Comparison of ENCODE assay signal across 15 cellular contexts in genomic region chr17:57521606-57522435, GRCh38.
DNase-seq lines count a peak whose midpoint lies in the region; ATAC-seq, FAIRE-seq and TF ChIP-seq lines count a peak whose summit lies in the region.
"Had no signal": no experiment of that assay in that cellular context is flagged by ENCODE, and none has a peak within 500 bp of the region (broad histone marks: within the 10 kb centered on the region; RNA-seq: fewer than 3 reads in every experiment).

No MANE protein-coding gene starts in this region.

- ATAC-seq in HG03442 (IDR thresholded peaks at IDR 0.05; ENCODE audit: unreplicated experiment) (no peak), HG02885 (IDR thresholded peaks at IDR 0.05; ENCODE audit: poor library complexity, unreplicated experiment) (no peak)
- ATAC-seq: activated naive CD4-positive, alpha-beta T cell treated with anti-CD3 and anti-CD28 coated beads, Interleukin-2, amount 50 U/mL, for 72 hours had no signal

- FAIRE-seq in kidney (lab: Jason Lieb, UNC), result no peak
- FAIRE-seq: GM18507, keratinocyte had no signal

- no peaks in the 10 kb centered on the region for H3K27me3 ChIP-seq in skeletal muscle tissue (ENCODE audit: control insufficient read depth in 3 of 3, insufficient read depth in 3 of 3, low read length in 3 of 3)

- H3K4me3 ChIP-seq in kidney (ENCODE audit: low read length in 2 of 2), result no peak overlapping the region
- no peak overlapping the region for H3K4me3 ChIP-seq in skeletal muscle tissue (ENCODE audit: low read length in 3 of 3)

- H3K27ac ChIP-seq in kidney (ENCODE audit: low read depth in 2 of 2, low read length in 2 of 2) (peak overlapping the region; percentile 64 to 68), skeletal muscle tissue (ENCODE audit: low read depth, low read length) (peak overlapping the region; percentile 13)
- H3K27ac ChIP-seq: 22Rv1 had no signal

- H3K36me3 ChIP-seq in kidney (ENCODE audit: control insufficient read depth in 1 of 2, insufficient read depth in 2 of 2, low read length in 2 of 2) (no peaks in the 10 kb centered on the region), skeletal muscle tissue (ENCODE audit: control insufficient read depth in 3 of 3, insufficient read depth in 3 of 3, low read length in 3 of 3) (no peaks in the 10 kb centered on the region)

- intact Hi-C loops in kidney (cut with DNase I), result no loop called here

- H3K9me3 ChIP-seq in kidney (ENCODE audit: control insufficient read depth in 1 of 2, low read length in 2 of 2) (no peaks in the 10 kb centered on the region), skeletal muscle tissue (ENCODE audit: control insufficient read depth in 3 of 3, low read length in 3 of 3) (no peaks in the 10 kb centered on the region)

- H3K4me1 ChIP-seq in kidney (ENCODE audit: control insufficient read depth in 1 of 2, insufficient read depth in 1 of 2, low read depth in 1 of 2, low read length in 2 of 2), result peaks cover 41 to 49% of the 10 kb centered on the region in 2 donors
- peaks cover 30 to 64% (median 52%) of the 10 kb centered on the region in 3 donors for H3K4me1 ChIP-seq in skeletal muscle tissue (ENCODE audit: control insufficient read depth in 3 of 3, insufficient read depth in 3 of 3, low read length in 3 of 3)

- peak; percentile 40 for DNase-seq in DMS53 (lab: John Stamatoyannopoulos, UW)
- no peak for DNase-seq in DMS53 treated with DMSO at 0.1 percent for 48 hours (lab: John Stamatoyannopoulos, UW; ENCODE audit: unreplicated experiment)
- DNase-seq in NCI-H510A (lab: John Stamatoyannopoulos, UW), result peak; percentile 62
- DNase-seq in kidney, result no peak
- DNase-seq in CD1c-positive myeloid dendritic cell (ENCODE audit: extremely low spot score), result no peak
- DNase-seq: activated CD4-positive, alpha-beta memory T cell treated with anti-CD3 and anti-CD28 coated beads, Interleukin-2, amount 10 ng/mL, durations not matched to agents 7 days and 5 days; cortex of kidney; stimulated activated CD4-positive, alpha-beta T cell treated with anti-CD3 and anti-CD28 coated beads, Interleukin-4, amount 100 ng/mL, for 1 hour had no signal

- no peak for TF ChIP-seq CTCF in kidney (IDR thresholded peaks at IDR 0.05; ENCODE audit: borderline replicate concordance, extremely low read depth, insufficient read depth)

- H3K9ac ChIP-seq in kidney (ENCODE audit: low read length in 2 of 2) (peak overlapping the region in 1 of 2 donors; percentile 13), skeletal muscle tissue (ENCODE audit: low read depth in 1 of 3, low read length in 3 of 3) (no peak overlapping the region)

Comparison
In these comparisons a context has a peak if more than half of its experiments do, and no peak if none do; other contexts are left out.
1. DNase-seq: peak in DMS53 (single experiment) and NCI-H510A (single experiment); none in DMS53 treated with DMSO at 0.1 percent for 48 hours (single experiment), kidney (single experiment) and CD1c-positive myeloid dendritic cell (single experiment).